Comparison of ENCODE assay signal across 18 cellular contexts in the genomic region with DNA sequence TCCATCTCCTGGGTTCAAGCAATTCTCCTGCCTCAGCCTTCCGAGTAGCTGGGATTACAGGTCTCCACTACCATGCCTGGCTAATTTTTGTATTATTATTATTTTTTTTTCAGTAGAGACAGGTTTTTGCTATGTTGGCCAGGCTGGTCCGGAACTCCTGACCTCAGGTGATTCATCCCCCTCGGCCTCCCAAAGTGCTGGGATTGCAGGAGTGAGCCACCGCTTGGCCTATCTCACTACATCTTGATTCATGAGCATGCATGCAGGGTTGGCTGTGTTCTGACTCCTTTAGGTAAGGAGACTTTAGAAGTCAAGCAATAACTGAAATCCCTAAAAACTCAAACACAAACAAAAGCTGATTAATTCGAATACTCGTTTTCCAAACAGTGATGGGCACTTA.
"Had no signal": no experiment of that assay in that cellular context is flagged by ENCODE, and none has a peak within 500 bp of the region (broad histone marks: within the 10 kb centered on the region; RNA-seq: fewer than 3 reads in every experiment).

No MANE protein-coding gene starts in this region.

- H3K4me3 ChIP-seq: heart left ventricle, left lung, sigmoid colon, suprapubic skin, upper lobe of left lung had no signal

- H3K36me3 ChIP-seq: heart left ventricle, left lung, sigmoid colon, suprapubic skin, upper lobe of left lung had no signal

- H3K27ac ChIP-seq: heart left ventricle, left lung, sigmoid colon, suprapubic skin, upper lobe of left lung, VCaP had no signal

- H3K36me3 Mint-ChIP-seq: brain had no signal

- ATAC-seq: activated CD8-positive, alpha-beta T cell treated with anti-CD3 and anti-CD28 coated beads for 36 hours; activated naive CD8-positive, alpha-beta T cell treated with anti-CD3 and anti-CD28 coated beads, Interleukin-2, amount 50 U/mL, for 24 hours; left lung; stimulated activated naive CD8-positive, alpha-beta T cell treated with anti-CD3 and anti-CD28 coated beads, Interleukin-15, Interleukin-2, amounts not matched to agents 100 U/mL and 50 U/mL, for 24 hours had no signal

- H3K4me1 ChIP-seq: heart left ventricle, left lung had no signal

- H3K27me3 ChIP-seq: heart left ventricle, left lung, sigmoid colon, suprapubic skin, upper lobe of left lung had no signal

- H3K9me3 Mint-ChIP-seq: activated CD8-positive, alpha-beta T cell treated with anti-CD3 and anti-CD28 coated beads for 36 hours; activated naive CD8-positive, alpha-beta T cell treated with anti-CD3 and anti-CD28 coated beads, Interleukin-2, amount 50 U/mL, for 24 hours had no signal

- H3K4me1 Mint-ChIP-seq: activated naive CD8-positive, alpha-beta T cell treated with anti-CD3 and anti-CD28 coated beads, Interleukin-2, amount 50 U/mL, for 24 hours had no signal

- H3K4me3 Mint-ChIP-seq: activated CD8-positive, alpha-beta T cell treated with anti-CD3 and anti-CD28 coated beads for 36 hours; activated naive CD8-positive, alpha-beta T cell treated with anti-CD3 and anti-CD28 coated beads, Interleukin-2, amount 50 U/mL, for 24 hours; brain; endodermal cell had no signal

- H3K27ac Mint-ChIP-seq: activated CD8-positive, alpha-beta T cell treated with anti-CD3 and anti-CD28 coated beads for 36 hours; activated naive CD8-positive, alpha-beta T cell treated with anti-CD3 and anti-CD28 coated beads, Interleukin-2, amount 50 U/mL, for 24 hours; brain; endodermal cell had no signal

- H3K9me3 ChIP-seq: heart left ventricle, left lung, sigmoid colon, suprapubic skin, upper lobe of left lung had no signal

- H3K27me3 Mint-ChIP-seq: activated CD8-positive, alpha-beta T cell treated with anti-CD3 and anti-CD28 coated beads for 36 hours; activated naive CD8-positive, alpha-beta T cell treated with anti-CD3 and anti-CD28 coated beads, Interleukin-2, amount 50 U/mL, for 24 hours; brain had no signal

- DNase-seq: activated CD4-positive, alpha-beta T cell treated with anti-CD3 and anti-CD28 coated beads for 4 hours; activated CD8-positive, alpha-beta memory T cell treated with anti-CD3 and anti-CD28 coated beads, Interleukin-2, amount 50 U/mL, for 48 hours; activated CD8-positive, alpha-beta T cell treated with anti-CD3 and anti-CD28 coated beads for 36 hours; activated naive CD4-positive, alpha-beta T cell; activated naive CD8-positive, alpha-beta T cell treated with anti-CD3 and anti-CD28 coated beads, Interleukin-2, amount 50 U/mL, for 24 hours; endodermal cell; foreskin fibroblast; heart left ventricle; left lung; sigmoid colon; stimulated activated CD4-positive, alpha-beta T cell treated with anti-CD3 and anti-CD28 coated beads, Interleukin-12 subunit alpha, Interleukin-12 subunit beta, amount 100 ng/mL, for 4 hours; stimulated activated CD4-positive, alpha-beta T cell treated with anti-CD3 and anti-CD28 coated beads, Interleukin-2, amount 100 ng/mL, for 48 hours; stimulated activated naive CD8-positive, alpha-beta T cell treated with anti-CD3 and anti-CD28 coated beads, Interleukin-15, Interleukin-2, amounts not matched to agents 100 U/mL and 50 U/mL, for 24 hours; SW 1271; upper lobe of left lung had no signal
